In genomic region chr14:65834051-65834450, GRCh38 we compare ENCODE assay signal across 16 cellular contexts.
A peak's percentile ranks its signal among the peaks of the same experiment; 100 is the strongest.
DNase-seq lines count a peak whose midpoint lies in the region; ATAC-seq and TF ChIP-seq lines count a peak whose summit lies in the region.
"Had no signal": no experiment of that assay in that cellular context is flagged by ENCODE, and none has a peak within 500 bp of the region (broad histone marks: within the 10 kb centered on the region; RNA-seq: fewer than 3 reads in every experiment).

No MANE protein-coding gene starts in this region.

- H3F3A ChIP-seq in neural progenitor cell (ENCODE audit: low read depth) = peaks cover 18% of the 10 kb centered on the region

- H3K9ac ChIP-seq in neural progenitor cell = no peak overlapping the region
- H3K9ac ChIP-seq: GM23248 had no signal

- H3K79me2 ChIP-seq in neural progenitor cell (ENCODE audit: low read depth) = no peaks in the 10 kb centered on the region

- no peak for ATAC-seq in CD4-positive, CD25-positive, alpha-beta regulatory T cell (ENCODE audit: low read depth in 2 of 2)
- no peak for ATAC-seq in activated naive CD4-positive, alpha-beta T cell treated with anti-CD3 and anti-CD28 coated beads, Interleukin-2, amount 50 U/mL, for 72 hours
- ATAC-seq: HCT116 had no signal

- H3K36me3 Mint-ChIP-seq in CD4-positive, CD25-positive, alpha-beta regulatory T cell = no peaks in the 10 kb centered on the region
- H3K36me3 Mint-ChIP-seq in neural progenitor cell (no peaks in the 10 kb centered on the region), CD14-positive monocyte (no peaks in the 10 kb centered on the region)
- H3K36me3 Mint-ChIP-seq in activated naive CD4-positive, alpha-beta T cell treated with anti-CD3 and anti-CD28 coated beads, Interleukin-2, amount 50 U/mL, for 72 hours = no peaks in the 10 kb centered on the region

- no peak overlapping the region for H3K4me3 ChIP-seq in CD4-positive, CD25-positive, alpha-beta regulatory T cell (ENCODE audit: low read depth, low read length)
- H3K4me3 ChIP-seq in neural progenitor cell = no peak overlapping the region
- H3K4me3 ChIP-seq: GM23248 had no signal

- H3K4me3 Mint-ChIP-seq in CD4-positive, CD25-positive, alpha-beta regulatory T cell = no peak overlapping the region
- H3K4me3 Mint-ChIP-seq in neural progenitor cell (no peak overlapping the region), CD14-positive monocyte (no peak overlapping the region)
- H3K4me3 Mint-ChIP-seq: CD4-positive, alpha-beta T cell; H9 had no signal

- H3K9me3 ChIP-seq in CD4-positive, CD25-positive, alpha-beta regulatory T cell (ENCODE audit: control insufficient read depth in 2 of 2, low read length in 2 of 2) = no peaks in the 10 kb centered on the region
- H3K9me3 ChIP-seq in neural progenitor cell (ENCODE audit: low read depth) = no peaks in the 10 kb centered on the region

- H2AFZ ChIP-seq in neural progenitor cell (replicated peaks) = peak overlapping the region; percentile 9

- intact Hi-C loops in CD14-positive monocyte (cut with micrococcal nuclease) = no loop called here

- no peaks in the 10 kb centered on the region for H3K36me3 ChIP-seq in CD4-positive, CD25-positive, alpha-beta regulatory T cell (ENCODE audit: control insufficient read depth, insufficient read depth, low read length)
- no peaks in the 10 kb centered on the region for H3K36me3 ChIP-seq in neural progenitor cell

- H3K27me3 Mint-ChIP-seq in CD4-positive, CD25-positive, alpha-beta regulatory T cell = no peaks in the 10 kb centered on the region
- H3K27me3 Mint-ChIP-seq in neural progenitor cell (ENCODE audit: insufficient read depth, low read depth) = peaks cover 11% of the 10 kb centered on the region
- peaks cover 0 to 5% (median 2%) of the 10 kb centered on the region in 3 donors for H3K27me3 Mint-ChIP-seq in CD14-positive monocyte (ENCODE audit: low read depth in 3 of 3)
- H3K27me3 Mint-ChIP-seq: CD4-positive, alpha-beta T cell; CD8-positive, alpha-beta memory T cell had no signal

- no peaks in the 10 kb centered on the region for H4K20me1 ChIP-seq in neural progenitor cell (ENCODE audit: low read depth)

- in situ Hi-C loops in G401 (cut with HindIII; ENCODE audit: low sequenced_read_pairs) = no loop called here

- TF ChIP-seq CTCF in neural progenitor cell (IDR thresholded peaks at IDR 0.05) (no peak), CD14-positive monocyte (IDR thresholded peaks at IDR 0.05) (no peak)

- no peak overlapping the region for H3K27ac ChIP-seq in CD4-positive, CD25-positive, alpha-beta regulatory T cell (ENCODE audit: insufficient read depth, low read length, poor library complexity, severe bottlenecking)
- H3K27ac ChIP-seq in neural progenitor cell = no peak overlapping the region
- H3K27ac ChIP-seq: GM23248 had no signal

- peak overlapping the region in 2 of 3 donors; percentile 73 to 79 for H3K27ac Mint-ChIP-seq in CD4-positive, CD25-positive, alpha-beta regulatory T cell
- no peak overlapping the region for H3K27ac Mint-ChIP-seq in neural progenitor cell
- no peak overlapping the region for H3K27ac Mint-ChIP-seq in activated naive CD4-positive, alpha-beta T cell treated with anti-CD3 and anti-CD28 coated beads, Interleukin-2, amount 50 U/mL, for 72 hours
- no peak overlapping the region for H3K27ac Mint-ChIP-seq in CD14-positive monocyte
- H3K27ac Mint-ChIP-seq: CD4-positive, alpha-beta T cell had no signal

- H3K4me1 ChIP-seq in CD4-positive, CD25-positive, alpha-beta regulatory T cell (ENCODE audit: control insufficient read depth, insufficient read depth, low read length, poor library complexity, severe bottlenecking) = peaks cover 21% of the 10 kb centered on the region
- H3K4me1 ChIP-seq in neural progenitor cell = peaks cover 30% of the 10 kb centered on the region

- DNase-seq in CD4-positive, CD25-positive, alpha-beta regulatory T cell = no peak
- DNase-seq in G401 (ENCODE audit: low spot score) = peak; percentile 95
- peak; percentile 20 to 62 for DNase-seq in cerebellar nuclear complex (lab: John Stamatoyannopoulos, UW)
- no peak for DNase-seq in neural progenitor cell (ENCODE audit: low spot score)
- no peak for DNase-seq in activated naive CD4-positive, alpha-beta T cell treated with anti-CD3 and anti-CD28 coated beads, Interleukin-2, amount 50 U/mL, for 72 hours (ENCODE audit: low spot score in 2 of 2)
- DNase-seq in GM03348 (ENCODE audit: low spot score) = no peak
- no peak for DNase-seq in CD14-positive monocyte (ENCODE audit: low spot score)
- DNase-seq: CD4-positive, alpha-beta T cell; CD8-positive, alpha-beta memory T cell; DMS 273 treated with DMSO at 0.1 percent for 48 hours; DMS79; EL; GF-D8; H9 had no signal

- H3K4me1 Mint-ChIP-seq in CD4-positive, CD25-positive, alpha-beta regulatory T cell = peaks cover 22 to 79% (median 40%) of the 10 kb centered on the region in 4 donors
- H3K4me1 Mint-ChIP-seq in neural progenitor cell = peaks cover 35% of the 10 kb centered on the region
- peaks cover 6% of the 10 kb centered on the region for H3K4me1 Mint-ChIP-seq in CD14-positive monocyte

- H3K4me2 ChIP-seq in neural progenitor cell = no peak overlapping the region

- H3K27me3 ChIP-seq in CD4-positive, CD25-positive, alpha-beta regulatory T cell (ENCODE audit: control insufficient read depth, insufficient read depth, low read length) = no peaks in the 10 kb centered on the region
- H3K27me3 ChIP-seq in neural progenitor cell = no peaks in the 10 kb centered on the region

- H3K9me3 Mint-ChIP-seq in CD4-positive, CD25-positive, alpha-beta regulatory T cell = peaks cover 0 to 2% (median 0%) of the 10 kb centered on the region in 7 donors
- H3K9me3 Mint-ChIP-seq in neural progenitor cell (no peaks in the 10 kb centered on the region), CD14-positive monocyte (peaks cover 0 to 2% (median 0%) of the 10 kb centered on the region in 7 donors)
- peaks cover 0 to 8% of the 10 kb centered on the region in 2 donors for H3K9me3 Mint-ChIP-seq in activated naive CD4-positive, alpha-beta T cell treated with anti-CD3 and anti-CD28 coated beads, Interleukin-2, amount 50 U/mL, for 72 hours
- H3K9me3 Mint-ChIP-seq: CD4-positive, alpha-beta T cell; H9 had no signal

Comparison
In these comparisons a context has a peak if more than half of its experiments do, and no peak if none do; other contexts are left out.
1. DNase-seq: peak in G401 (single experiment) and cerebellar nuclear complex (2 of 2); none in CD4-positive, CD25-positive, alpha-beta regulatory T cell (0 of 3), neural progenitor cell (single experiment), activated naive CD4-positive, alpha-beta T cell treated with anti-CD3 and anti-CD28 coated beads, Interleukin-2, amount 50 U/mL, for 72 hours (0 of 2), GM03348 (single experiment) and CD14-positive monocyte (single experiment).
2. H3K27ac Mint-ChIP-seq: peak in CD4-positive, CD25-positive, alpha-beta regulatory T cell (2 of 3); none in neural progenitor cell (single experiment), activated naive CD4-positive, alpha-beta T cell treated with anti-CD3 and anti-CD28 coated beads, Interleukin-2, amount 50 U/mL, for 72 hours (0 of 2) and CD14-positive monocyte (0 of 7).